ENCODE assay signal across 1 cellular context in the genomic region with DNA sequence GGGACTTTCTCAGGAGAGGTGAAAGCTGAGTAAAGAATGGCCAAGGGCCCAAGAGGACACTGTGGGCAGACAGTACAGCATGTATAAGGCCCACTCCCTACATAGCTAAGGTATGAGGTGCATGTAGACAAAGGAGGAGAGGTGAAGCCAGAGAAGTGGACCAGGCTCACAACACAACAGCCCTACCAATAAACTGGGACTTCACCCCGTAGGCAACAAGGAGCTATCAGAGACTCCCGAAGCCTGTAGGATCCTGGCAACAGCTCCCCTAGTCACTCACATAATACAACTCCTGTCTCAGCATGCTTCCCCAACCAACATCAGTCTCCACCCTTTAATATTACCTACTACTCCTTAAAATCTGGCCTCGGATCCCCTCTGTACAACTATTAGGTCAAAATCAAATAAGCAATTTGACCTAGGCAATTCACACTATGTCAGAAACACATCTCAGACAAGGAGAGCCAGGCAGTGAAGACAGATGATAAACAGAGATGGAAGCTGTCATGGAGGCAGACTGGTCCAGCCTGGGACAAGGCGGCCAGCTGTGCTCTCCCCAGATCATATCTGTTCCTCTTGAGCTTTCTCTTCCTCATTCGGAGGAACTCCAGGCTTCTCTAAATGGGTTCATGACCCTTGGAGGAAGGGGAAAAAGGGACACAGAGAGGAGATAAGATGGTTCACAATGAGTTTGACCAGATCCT.
TF ChIP-seq lines count a peak whose summit lies in the region.

No MANE protein-coding gene starts in this region.

TF ChIP-seq in HEK293, 187 proteins besides CTCF, POLR2A, EP300 and RAD21 (continued from another document):
- TF ChIP-seq ZNF76 (tag by site-specific recombination; IDR thresholded peaks at IDR 0.05; ENCODE audit: borderline replicate concordance, low read depth) (no peak), ZSCAN23 (tag by site-specific recombination; IDR thresholded peaks at IDR 0.05) (no peak)
